In genomic region chr1:32178380-32179192, GRCh38 we compare ENCODE assay signal across 8 cellular contexts. TPM values are rescaled to one million over a fixed set of nuclear protein-coding genes. Genes with fewer than 3 reads are reported as not detected.
DNase-seq lines count a peak whose midpoint lies in the region; ATAC-seq and TF ChIP-seq lines count a peak whose summit lies in the region.

No MANE protein-coding gene starts in this region.

- H3K36me3 Mint-ChIP-seq in activated CD8-positive, alpha-beta memory T cell treated with anti-CD3 and anti-CD28 coated beads, Interleukin-2, amount 10 ng/mL, durations not matched to agents 7 days and 5 days: peaks cover 32% of the 10 kb centered on the region
- peaks cover 35% of the 10 kb centered on the region for H3K36me3 Mint-ChIP-seq in activated T-helper 1 cell treated with anti-CD3 and anti-CD28 coated beads, Interleukin-12 subunit alpha, Interleukin-12 subunit beta, Interleukin-2, Interleukin-4 antibody, amounts not matched to agents 30 ng/mL and 10 ng/mL and 1 ng/mL, durations not matched to agents 14 hours and 24 hours and 36 hours (ENCODE audit: low read depth)

- peak overlapping the region; percentile 98 for H3K27ac Mint-ChIP-seq in activated CD8-positive, alpha-beta memory T cell treated with anti-CD3 and anti-CD28 coated beads, Interleukin-2, amount 10 ng/mL, durations not matched to agents 7 days and 5 days
- H3K27ac Mint-ChIP-seq in activated T-helper 1 cell treated with anti-CD3 and anti-CD28 coated beads, Interleukin-12 subunit alpha, Interleukin-12 subunit beta, Interleukin-2, Interleukin-4 antibody, amounts not matched to agents 30 ng/mL and 10 ng/mL and 1 ng/mL, durations not matched to agents 14 hours and 24 hours and 36 hours: peak overlapping the region; percentile 93

- H3K27me3 Mint-ChIP-seq in activated CD8-positive, alpha-beta memory T cell treated with anti-CD3 and anti-CD28 coated beads, Interleukin-2, amount 10 ng/mL, durations not matched to agents 7 days and 5 days: no peaks in the 10 kb centered on the region
- H3K27me3 Mint-ChIP-seq in activated T-helper 1 cell treated with anti-CD3 and anti-CD28 coated beads, Interleukin-12 subunit alpha, Interleukin-12 subunit beta, Interleukin-2, Interleukin-4 antibody, amounts not matched to agents 30 ng/mL and 10 ng/mL and 1 ng/mL, durations not matched to agents 14 hours and 24 hours and 36 hours (ENCODE audit: insufficient read depth): no peaks in the 10 kb centered on the region

- no peak for TF ChIP-seq CTCF in tibial artery (IDR thresholded peaks at IDR 0.05)

- ATAC-seq in activated CD8-positive, alpha-beta memory T cell treated with anti-CD3 and anti-CD28 coated beads, Interleukin-2, amount 10 ng/mL, durations not matched to agents 7 days and 5 days: no peak
- ATAC-seq in left lobe of liver (peak; percentile 49), HG02870 (IDR thresholded peaks at IDR 0.05; ENCODE audit: unreplicated experiment) (no peak), HG03442 (IDR thresholded peaks at IDR 0.05; ENCODE audit: unreplicated experiment) (no peak)

- no peak for DNase-seq in activated CD8-positive, alpha-beta memory T cell treated with anti-CD3 and anti-CD28 coated beads, Interleukin-2, amount 10 ng/mL, durations not matched to agents 7 days and 5 days
- DNase-seq in activated CD8-positive, alpha-beta memory T cell treated with anti-CD3 and anti-CD28 coated beads, Interleukin-2, amount 50 U/mL, for 4 hours: no peak
- DNase-seq in activated T-helper 1 cell treated with anti-CD3 and anti-CD28 coated beads, Interleukin-12 subunit alpha, Interleukin-12 subunit beta, Interleukin-2, Interleukin-4 antibody, amounts not matched to agents 30 ng/mL and 10 ng/mL and 1 ng/mL, durations not matched to agents 14 hours and 24 hours and 36 hours (ENCODE audit: low spot score): no peak
- DNase-seq in left lobe of liver (ENCODE audit: low spot score): peak; percentile 65
- DNase-seq in tibial artery: peak in 1 of 2 donors; percentile 23
- DNase-seq in GOT3 (lab: John Stamatoyannopoulos, UW): no peak

- no peaks in the 10 kb centered on the region for H3K9me3 Mint-ChIP-seq in activated CD8-positive, alpha-beta memory T cell treated with anti-CD3 and anti-CD28 coated beads, Interleukin-2, amount 10 ng/mL, durations not matched to agents 7 days and 5 days (ENCODE audit: low read depth)
- H3K9me3 Mint-ChIP-seq in activated T-helper 1 cell treated with anti-CD3 and anti-CD28 coated beads, Interleukin-12 subunit alpha, Interleukin-12 subunit beta, Interleukin-2, Interleukin-4 antibody, amounts not matched to agents 30 ng/mL and 10 ng/mL and 1 ng/mL, durations not matched to agents 14 hours and 24 hours and 36 hours: no peaks in the 10 kb centered on the region

- intact Hi-C loops in activated T-helper 1 cell treated with anti-CD3 and anti-CD28 coated beads, Interleukin-12 subunit alpha, Interleukin-12 subunit beta, Interleukin-2, Interleukin-4 antibody, amounts not matched to agents 30 ng/mL and 10 ng/mL and 1 ng/mL, durations not matched to agents 14 hours and 24 hours and 36 hours (cut with micrococcal nuclease): loop anchor here (1.0 to 2.0 kb wide), 7 partner anchors 23 to 882 kb away; partner anchors contain the start of genes BSDC1, EIF3I, KPNA6 and SNRNP40
- intact Hi-C loops in tibial artery (cut with DNase I; ENCODE audit: low total_unique reads): no loop called here

- peak overlapping the region; percentile 81 for H3K4me3 Mint-ChIP-seq in activated CD8-positive, alpha-beta memory T cell treated with anti-CD3 and anti-CD28 coated beads, Interleukin-2, amount 10 ng/mL, durations not matched to agents 7 days and 5 days
- peak overlapping the region; percentile 96 for H3K4me3 Mint-ChIP-seq in activated T-helper 1 cell treated with anti-CD3 and anti-CD28 coated beads, Interleukin-12 subunit alpha, Interleukin-12 subunit beta, Interleukin-2, Interleukin-4 antibody, amounts not matched to agents 30 ng/mL and 10 ng/mL and 1 ng/mL, durations not matched to agents 14 hours and 24 hours and 36 hours

- H3K27me3 ChIP-seq in tibial artery: no peaks in the 10 kb centered on the region

- H3K4me1 Mint-ChIP-seq in activated CD8-positive, alpha-beta memory T cell treated with anti-CD3 and anti-CD28 coated beads, Interleukin-2, amount 10 ng/mL, durations not matched to agents 7 days and 5 days: peaks cover 30% of the 10 kb centered on the region
- peaks cover 39% of the 10 kb centered on the region for H3K4me1 Mint-ChIP-seq in activated T-helper 1 cell treated with anti-CD3 and anti-CD28 coated beads, Interleukin-12 subunit alpha, Interleukin-12 subunit beta, Interleukin-2, Interleukin-4 antibody, amounts not matched to agents 30 ng/mL and 10 ng/mL and 1 ng/mL, durations not matched to agents 14 hours and 24 hours and 36 hours (ENCODE audit: low read depth)

- CTCF ChIA-PET in activated CD8-positive, alpha-beta memory T cell treated with anti-CD3 and anti-CD28 coated beads, Interleukin-2, amount 10 ng/mL, durations not matched to agents 7 days and 5 days (lab: Charles Lee): interaction anchor here (0.7 to 3.5 kb wide), 8 partner anchors 16 to 287 kb away, joined by 3 to 18 read pairs (median 10); partner anchors contain the start of genes CCDC28B, HDAC1, KPNA6 and TMEM39B

- peak overlapping the region; percentile 64 to 81 for H3K4me3 ChIP-seq in tibial artery

- H3K36me3 ChIP-seq in tibial artery: peaks cover 1 to 30% (median 11%) of the 10 kb centered on the region in 3 donors

- H3K9me3 ChIP-seq in tibial artery: no peaks in the 10 kb centered on the region

- H3K4me1 ChIP-seq in tibial artery: peaks cover 0 to 39% (median 28%) of the 10 kb centered on the region in 4 donors

- H3K27ac ChIP-seq in tibial artery: peak overlapping the region; percentile 90 to 93

RNA-seq across cellular contexts. Expression of gene TXLNA, which starts 0.9 kb away (rescaled TPM):
- total RNA-seq in activated CD8-positive, alpha-beta memory T cell treated with anti-CD3 and anti-CD28 coated beads, Interleukin-2, amount 10 ng/mL, durations not matched to agents 7 days and 5 days: 100 to 1,000 TPM in 1 of 2 experiments, 10 to 100 TPM in 1; 85.8 to 104 TPM
- 109 and 110 TPM in 2 replicates for total RNA-seq in activated T-helper 1 cell treated with anti-CD3 and anti-CD28 coated beads, Interleukin-12 subunit alpha, Interleukin-12 subunit beta, Interleukin-2, Interleukin-4 antibody, amounts not matched to agents 30 ng/mL and 10 ng/mL and 1 ng/mL, durations not matched to agents 14 hours and 24 hours and 36 hours
- total RNA-seq in left lobe of liver: 31.1 TPM

RNA-seq across cellular contexts. Expression of gene CCDC28B, which starts 21.8 kb away (rescaled TPM):
- 10 to 100 TPM; 33.0 to 43.3 TPM for total RNA-seq in activated CD8-positive, alpha-beta memory T cell treated with anti-CD3 and anti-CD28 coated beads, Interleukin-2, amount 10 ng/mL, durations not matched to agents 7 days and 5 days
- 28.2 and 32.6 TPM in 2 replicates for total RNA-seq in activated T-helper 1 cell treated with anti-CD3 and anti-CD28 coated beads, Interleukin-12 subunit alpha, Interleukin-12 subunit beta, Interleukin-2, Interleukin-4 antibody, amounts not matched to agents 30 ng/mL and 10 ng/mL and 1 ng/mL, durations not matched to agents 14 hours and 24 hours and 36 hours
- total RNA-seq in left lobe of liver: 1.6 TPM

RNA-seq across cellular contexts. Expression of gene IQCC, which starts 26.9 kb away (rescaled TPM):
- total RNA-seq in activated CD8-positive, alpha-beta memory T cell treated with anti-CD3 and anti-CD28 coated beads, Interleukin-2, amount 10 ng/mL, durations not matched to agents 7 days and 5 days: 1 to 10 TPM; 5.4 to 7.2 TPM
- 5.7 and 6.0 TPM in 2 replicates for total RNA-seq in activated T-helper 1 cell treated with anti-CD3 and anti-CD28 coated beads, Interleukin-12 subunit alpha, Interleukin-12 subunit beta, Interleukin-2, Interleukin-4 antibody, amounts not matched to agents 30 ng/mL and 10 ng/mL and 1 ng/mL, durations not matched to agents 14 hours and 24 hours and 36 hours
- 0.53 TPM for total RNA-seq in left lobe of liver

RNA-seq across cellular contexts. Expression of gene DCDC2B, which starts 30.3 kb away (rescaled TPM):
- total RNA-seq in activated CD8-positive, alpha-beta memory T cell treated with anti-CD3 and anti-CD28 coated beads, Interleukin-2, amount 10 ng/mL, durations not matched to agents 7 days and 5 days: under 1 TPM in 1 of 2 experiments, not detected in 1; 0.16 TPM
- 0.15 TPM in 1 of 2 replicates, not detected in the other for total RNA-seq in activated T-helper 1 cell treated with anti-CD3 and anti-CD28 coated beads, Interleukin-12 subunit alpha, Interleukin-12 subunit beta, Interleukin-2, Interleukin-4 antibody, amounts not matched to agents 30 ng/mL and 10 ng/mL and 1 ng/mL, durations not matched to agents 14 hours and 24 hours and 36 hours
- total RNA-seq in left lobe of liver: not detected

RNA-seq across cellular contexts. Expression of gene TMEM234, which starts 43.6 kb away (rescaled TPM):
- total RNA-seq in activated CD8-positive, alpha-beta memory T cell treated with anti-CD3 and anti-CD28 coated beads, Interleukin-2, amount 10 ng/mL, durations not matched to agents 7 days and 5 days: 10 to 100 TPM; 11.7 to 12.3 TPM
- total RNA-seq in activated T-helper 1 cell treated with anti-CD3 and anti-CD28 coated beads, Interleukin-12 subunit alpha, Interleukin-12 subunit beta, Interleukin-2, Interleukin-4 antibody, amounts not matched to agents 30 ng/mL and 10 ng/mL and 1 ng/mL, durations not matched to agents 14 hours and 24 hours and 36 hours: 13.5 and 15.0 TPM in 2 replicates
- total RNA-seq in left lobe of liver: 4.8 TPM

Comparison
In these comparisons a context has a peak if more than half of its experiments do, and no peak if none do; other contexts are left out.
1. RNA of gene CCDC28B, which starts 21.8 kb away (total RNA-seq): 33.0 to 43.3 TPM in activated CD8-positive, alpha-beta memory T cell treated with anti-CD3 and anti-CD28 coated beads, Interleukin-2, amount 10 ng/mL, durations not matched to agents 7 days and 5 days and 28.2 to 32.6 TPM in activated T-helper 1 cell treated with anti-CD3 and anti-CD28 coated beads, Interleukin-12 subunit alpha, Interleukin-12 subunit beta, Interleukin-2, Interleukin-4 antibody, amounts not matched to agents 30 ng/mL and 10 ng/mL and 1 ng/mL, durations not matched to agents 14 hours and 24 hours and 36 hours; 1.6 TPM in left lobe of liver (single experiment); every median in the first group is over 10 times any median in the second.